Comparison of ENCODE assay signal across 23 cellular contexts in genomic region chr3:63611382-63611781, GRCh38. TPM values are rescaled to one million over a fixed set of nuclear protein-coding genes. Genes with fewer than 3 reads are reported as not detected.
"Had no signal": no experiment of that assay in that cellular context is flagged by ENCODE, and none has a peak within 500 bp of the region (broad histone marks: within the 10 kb centered on the region; RNA-seq: fewer than 3 reads in every experiment).

No MANE protein-coding gene starts in this region.

- ATAC-seq: activated CD4-positive, alpha-beta T cell treated with anti-CD3 and anti-CD28 coated beads for 36 hours; activated CD8-positive, alpha-beta T cell treated with anti-CD3 and anti-CD28 coated beads for 36 hours; Panc1; T-cell had no signal

- DNase-seq: activated CD4-positive, alpha-beta T cell treated with anti-CD3 and anti-CD28 coated beads for 36 hours; activated CD8-positive, alpha-beta memory T cell treated with anti-CD3 and anti-CD28 coated beads, Interleukin-2, amount 50 U/mL, for 4 hours; activated CD8-positive, alpha-beta T cell treated with anti-CD3 and anti-CD28 coated beads for 36 hours; activated naive CD4-positive, alpha-beta T cell treated with anti-CD3 and anti-CD28 coated beads, Interleukin-2, amount 50 U/mL, for 16 hours; activated naive CD8-positive, alpha-beta T cell treated with anti-CD3 and anti-CD28 coated beads, Interleukin-2, amount 10 ng/mL, durations not matched to agents 7 days and 5 days; aorta; caudate nucleus; colonic mucosa; NCI-H1048; NCI-H1930; NCI-H2171 treated with DMSO at 0.1 percent for 48 hours; NCI-H226; NCI-H510A; NCI-H526 treated with DMSO at 0.1 percent for 48 hours; NCI-H82; SHP77 treated with DMSO at 0.1 percent for 48 hours; T-cell; T-helper 2 cell had no signal

RNA-seq across cellular contexts. Expression of gene SNTN, which starts 41.1 kb away (rescaled TPM):
- total RNA-seq: activated CD4-positive, alpha-beta T cell treated with anti-CD3 and anti-CD28 coated beads for 36 hours; activated CD8-positive, alpha-beta T cell treated with anti-CD3 and anti-CD28 coated beads for 36 hours; activated naive CD8-positive, alpha-beta T cell treated with anti-CD3 and anti-CD28 coated beads, Interleukin-2, amount 10 ng/mL, durations not matched to agents 7 days and 5 days; aorta; breast epithelium; cerebellum; OCI-LY7; SK-MEL-5; T-cell had no signal
- polyA plus RNA-seq: aorta had no signal
